13 cellular contexts compared by ENCODE assay signal in the genomic region with DNA sequence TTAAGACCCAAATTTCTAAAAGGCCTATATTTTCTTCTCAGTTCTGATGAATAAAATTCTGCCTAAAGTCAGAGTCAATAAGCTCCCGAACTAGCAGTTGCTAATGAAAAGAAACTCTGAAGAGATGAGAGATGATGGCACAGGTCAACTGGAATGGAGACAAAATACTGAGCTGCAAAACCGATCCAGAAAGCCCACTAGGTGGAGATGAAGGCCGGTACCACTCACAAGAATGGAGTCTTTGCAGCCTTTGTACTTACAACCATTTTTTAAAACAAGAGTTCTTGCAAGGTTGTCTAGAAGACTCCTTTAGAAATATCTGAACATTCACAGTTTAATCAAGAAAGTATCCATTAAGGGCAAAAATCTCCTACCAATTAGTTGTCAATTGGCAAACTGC.
DNase-seq lines count a peak whose midpoint lies in the region; ATAC-seq and TF ChIP-seq lines count a peak whose summit lies in the region.
"Had no signal": no experiment of that assay in that cellular context is flagged by ENCODE, and none has a peak within 500 bp of the region (broad histone marks: within the 10 kb centered on the region; RNA-seq: fewer than 3 reads in every experiment).

No MANE protein-coding gene starts in this region.

- H3K27ac Mint-ChIP-seq in osteocyte (ENCODE audit: unreplicated experiment), result no peak overlapping the region
- H3K27ac Mint-ChIP-seq in CD8-positive, alpha-beta T cell, result no peak overlapping the region
- H3K27ac Mint-ChIP-seq: naive thymus-derived CD8-positive, alpha-beta T cell had no signal

- CTCF ChIA-PET in CD8-positive, alpha-beta T cell (lab: Charles Lee), result no interaction called here

- no peaks in the 10 kb centered on the region for H3K36me3 Mint-ChIP-seq in osteocyte (ENCODE audit: unreplicated experiment)
- H3K36me3 Mint-ChIP-seq in CD8-positive, alpha-beta T cell, result no peaks in the 10 kb centered on the region
- H3K36me3 Mint-ChIP-seq: naive thymus-derived CD8-positive, alpha-beta T cell had no signal

- no peaks in the 10 kb centered on the region for H3K9me3 ChIP-seq in CD8-positive, alpha-beta T cell (ENCODE audit: low read length)

- no peaks in the 10 kb centered on the region for H3K4me1 ChIP-seq in CD8-positive, alpha-beta T cell (ENCODE audit: insufficient read depth, low read length)

- intact Hi-C loops in CD8-positive, alpha-beta T cell (cut with DNase I, micrococcal nuclease), result no loop called here

- H3K4me3 ChIP-seq in fibroblast of mammary gland (ENCODE audit: control insufficient read depth, low read depth, low read length), result no peak overlapping the region
- H3K4me3 ChIP-seq in CD8-positive, alpha-beta T cell (ENCODE audit: low read depth, low read length), result no peak overlapping the region

- no peaks in the 10 kb centered on the region for H3K9me3 Mint-ChIP-seq in osteocyte (ENCODE audit: unreplicated experiment)
- H3K9me3 Mint-ChIP-seq in CD8-positive, alpha-beta T cell, result no peaks in the 10 kb centered on the region
- H3K9me3 Mint-ChIP-seq: central memory CD8-positive, alpha-beta T cell; naive thymus-derived CD8-positive, alpha-beta T cell had no signal

- peaks cover 17% of the 10 kb centered on the region for H3K4me1 Mint-ChIP-seq in osteocyte (ENCODE audit: unreplicated experiment)
- H3K4me1 Mint-ChIP-seq in CD8-positive, alpha-beta T cell (ENCODE audit: low read depth), result no peaks in the 10 kb centered on the region
- H3K4me1 Mint-ChIP-seq: central memory CD8-positive, alpha-beta T cell; naive thymus-derived CD8-positive, alpha-beta T cell had no signal

- POLR2A ChIA-PET in CD8-positive, alpha-beta T cell (lab: Charles Lee), result no interaction called here

- no peaks in the 10 kb centered on the region for H3K36me3 ChIP-seq in CD8-positive, alpha-beta T cell (ENCODE audit: insufficient read depth, low read length)

- H3K27me3 Mint-ChIP-seq in osteocyte (ENCODE audit: unreplicated experiment), result no peaks in the 10 kb centered on the region
- peaks cover 3% of the 10 kb centered on the region for H3K27me3 Mint-ChIP-seq in CD8-positive, alpha-beta T cell (ENCODE audit: low read depth)

- TF ChIP-seq CTCF in C4-2B (conservative IDR thresholded peaks at IDR 0.05) (peak; percentile 45), fibroblast of mammary gland (conservative IDR thresholded peaks at IDR 0.05; ENCODE audit: control insufficient read depth, insufficient read depth, low read depth, low read length) (peak; percentile 28), osteocyte (IDR thresholded peaks at IDR 0.05) (peak; percentile 57)
- TF ChIP-seq CTCF in CD8-positive, alpha-beta T cell (IDR thresholded peaks at IDR 0.05), result no peak

- peak; percentile 3 for DNase-seq in NCI-H524 treated with DMSO at 0.1 percent for 48 hours (lab: John Stamatoyannopoulos, UW)
- DNase-seq in fibroblast of mammary gland (ENCODE audit: low read depth), result peak; percentile 17
- no peak for DNase-seq in osteocyte (ENCODE audit: extremely low spot score, unreplicated experiment)
- DNase-seq in CD8-positive, alpha-beta T cell, result no peak
- no peak for DNase-seq in NCI-H446 (lab: John Stamatoyannopoulos, UW)
- DNase-seq: activated T-cell treated with anti-CD3 and anti-CD28 coated beads, Interleukin-2, amount 50 U/mL, for 1 hour; naive thymus-derived CD8-positive, alpha-beta T cell; NCI-H446 treated with DMSO at 0.1 percent for 48 hours; stimulated activated CD4-positive, alpha-beta T cell treated with anti-CD3 and anti-CD28 coated beads, Interleukin-4, amount 100 ng/mL, for 24 hours had no signal

- H3K27ac ChIP-seq in C4-2B, result no peak overlapping the region
- H3K27ac ChIP-seq in CD8-positive, alpha-beta T cell (ENCODE audit: low read depth, low read length), result no peak overlapping the region

- no peaks in the 10 kb centered on the region for H3K27me3 ChIP-seq in CD8-positive, alpha-beta T cell (ENCODE audit: insufficient read depth, low read length)

- no peak overlapping the region for H3K4me3 Mint-ChIP-seq in osteocyte (ENCODE audit: unreplicated experiment)
- H3K4me3 Mint-ChIP-seq in CD8-positive, alpha-beta T cell, result no peak overlapping the region
- H3K4me3 Mint-ChIP-seq: central memory CD8-positive, alpha-beta T cell; naive thymus-derived CD8-positive, alpha-beta T cell had no signal

- ATAC-seq in HG03439 (IDR thresholded peaks at IDR 0.05; ENCODE audit: unreplicated experiment) (no peak), GM18520 (IDR thresholded peaks at IDR 0.05; ENCODE audit: unreplicated experiment) (no peak)
- ATAC-seq in CD8-positive, alpha-beta T cell, result no peak
- ATAC-seq: naive thymus-derived CD8-positive, alpha-beta T cell had no signal

Comparison
In these comparisons a context has a peak if more than half of its experiments do, and no peak if none do; other contexts are left out.
1. DNase-seq: peak in NCI-H524 treated with DMSO at 0.1 percent for 48 hours (single experiment) and fibroblast of mammary gland (single experiment); none in osteocyte (single experiment), CD8-positive, alpha-beta T cell (0 of 7) and NCI-H446 (0 of 2).